33 cellular contexts compared by ENCODE assay signal in genomic region chr4:177478496-177478895, GRCh38.
"Had no signal": no experiment of that assay in that cellular context is flagged by ENCODE, and none has a peak within 500 bp of the region (broad histone marks: within the 10 kb centered on the region; RNA-seq: fewer than 3 reads in every experiment).

No MANE protein-coding gene starts in this region.

- H3K27me3 Mint-ChIP-seq: activated CD4-positive, alpha-beta memory T cell treated with anti-CD3 and anti-CD28 coated beads, Interleukin-2, amount 10 ng/mL, durations not matched to agents 7 days and 5 days; activated CD4-positive, alpha-beta T cell treated with anti-CD3 and anti-CD28 coated beads for 36 hours; activated CD4-positive, alpha-beta T cell treated with anti-CD3 and anti-CD28 coated beads, Interleukin-2, amount 10 ng/mL, durations not matched to agents 7 days and 5 days; activated naive CD8-positive, alpha-beta T cell treated with anti-CD3 and anti-CD28 coated beads for 36 hours; activated T-helper 17 cell treated with anti-CD3 and anti-CD28 coated beads, Interleukin-2, amount 50 U/mL, for 72 hours; brain had no signal

- H3K27ac ChIP-seq: KMS-11, Peyer's patch, SJSA1 had no signal

- H3K4me3 ChIP-seq: Peyer's patch, SJSA1 had no signal

- H3K4me2 ChIP-seq: KMS-11 had no signal

- H3K4me1 ChIP-seq: Peyer's patch had no signal

- H3K36me3 Mint-ChIP-seq: activated naive CD8-positive, alpha-beta T cell treated with anti-CD3 and anti-CD28 coated beads for 36 hours; brain; WTC11 had no signal

- ATAC-seq: activated CD4-positive, alpha-beta T cell treated with anti-CD3 and anti-CD28 coated beads for 36 hours; activated CD4-positive, CD25-positive, alpha-beta regulatory T cell treated with anti-CD3 and anti-CD28 coated beads, Interleukin-2, amount 50 U/mL, for 24 hours; activated T-cell treated with anti-CD3 and anti-CD28 coated beads, Interleukin-2, amount 50 U/mL, for 72 hours; activated T-helper 17 cell treated with anti-CD3 and anti-CD28 coated beads, Interleukin-2, amount 50 U/mL, for 72 hours; PC-3; WTC11 had no signal

- DNase-seq: activated CD4-positive, alpha-beta memory T cell treated with anti-CD3 and anti-CD28 coated beads, Interleukin-2, amount 10 ng/mL, durations not matched to agents 7 days and 5 days; activated CD4-positive, alpha-beta T cell treated with anti-CD3 and anti-CD28 coated beads for 36 hours; activated CD4-positive, alpha-beta T cell treated with anti-CD3 and anti-CD28 coated beads, Interleukin-2, amount 10 ng/mL, durations not matched to agents 7 days and 5 days; activated effector memory CD4-positive, alpha-beta T cell treated with anti-CD3 and anti-CD28 coated beads, Interleukin-2, amount 50 U/mL, for 16 hours; activated naive CD4-positive, alpha-beta T cell; activated naive CD4-positive, alpha-beta T cell treated with anti-CD3 and anti-CD28 coated beads, Interleukin-2, amount 50 U/mL, for 16 hours; activated naive CD8-positive, alpha-beta T cell treated with anti-CD3 and anti-CD28 coated beads for 36 hours; activated T-cell treated with anti-CD3 and anti-CD28 coated beads, Interleukin-2, amount 50 U/mL, for 1 hour; activated T-cell treated with anti-CD3 and anti-CD28 coated beads, Interleukin-2, amount 50 U/mL, for 72 hours; amniotic stem cell; aorta; caudate nucleus; cerebellar nuclear complex; NCI-H1092 treated with DMSO at 0.1 percent for 48 hours; NCI-H1417; NCI-H187 treated with DMSO at 0.1 percent for 48 hours; NCI-H2081; NCI-H226; NCI-H446 treated with DMSO at 0.1 percent for 48 hours; NCI-H524; NCI-H69; NK-92 treated with Interleukin-12 subunit alpha and Interleukin-12 subunit beta, amount 100 ng/mL, for 24 hours; PC-3; Peyer's patch; RPMI8226; SHP77 treated with DMSO at 0.1 percent for 48 hours; T1000 had no signal

- H3K9ac ChIP-seq: KMS-11 had no signal

- H3K9me3 Mint-ChIP-seq: activated CD4-positive, alpha-beta memory T cell treated with anti-CD3 and anti-CD28 coated beads, Interleukin-2, amount 10 ng/mL, durations not matched to agents 7 days and 5 days; activated CD4-positive, alpha-beta T cell treated with anti-CD3 and anti-CD28 coated beads, Interleukin-2, amount 10 ng/mL, durations not matched to agents 7 days and 5 days; activated naive CD8-positive, alpha-beta T cell treated with anti-CD3 and anti-CD28 coated beads for 36 hours; activated T-cell treated with anti-CD3 and anti-CD28 coated beads, Interleukin-2, amount 50 U/mL, for 72 hours; activated T-helper 17 cell treated with anti-CD3 and anti-CD28 coated beads, Interleukin-2, amount 50 U/mL, for 72 hours; brain; WTC11 had no signal

- H3K36me3 ChIP-seq: Peyer's patch, SJSA1 had no signal

- H3K27me3 ChIP-seq: Peyer's patch, SJSA1 had no signal

- H3K4me1 Mint-ChIP-seq: activated T-helper 17 cell treated with anti-CD3 and anti-CD28 coated beads, Interleukin-2, amount 50 U/mL, for 72 hours; brain had no signal

- H3K4me3 Mint-ChIP-seq: activated CD4-positive, alpha-beta memory T cell treated with anti-CD3 and anti-CD28 coated beads, Interleukin-2, amount 10 ng/mL, durations not matched to agents 7 days and 5 days; activated CD4-positive, alpha-beta T cell treated with anti-CD3 and anti-CD28 coated beads for 36 hours; activated CD4-positive, alpha-beta T cell treated with anti-CD3 and anti-CD28 coated beads, Interleukin-2, amount 10 ng/mL, durations not matched to agents 7 days and 5 days; activated naive CD8-positive, alpha-beta T cell treated with anti-CD3 and anti-CD28 coated beads for 36 hours; activated T-cell treated with anti-CD3 and anti-CD28 coated beads, Interleukin-2, amount 50 U/mL, for 72 hours; activated T-helper 17 cell treated with anti-CD3 and anti-CD28 coated beads, Interleukin-2, amount 50 U/mL, for 72 hours; brain; WTC11 had no signal

- H3K9me3 ChIP-seq: Peyer's patch, SJSA1 had no signal

- H3K27ac Mint-ChIP-seq: activated CD4-positive, alpha-beta memory T cell treated with anti-CD3 and anti-CD28 coated beads, Interleukin-2, amount 10 ng/mL, durations not matched to agents 7 days and 5 days; activated CD4-positive, alpha-beta T cell treated with anti-CD3 and anti-CD28 coated beads for 36 hours; activated CD4-positive, alpha-beta T cell treated with anti-CD3 and anti-CD28 coated beads, Interleukin-2, amount 10 ng/mL, durations not matched to agents 7 days and 5 days; activated naive CD8-positive, alpha-beta T cell treated with anti-CD3 and anti-CD28 coated beads for 36 hours; activated T-cell treated with anti-CD3 and anti-CD28 coated beads, Interleukin-2, amount 50 U/mL, for 72 hours; activated T-helper 17 cell treated with anti-CD3 and anti-CD28 coated beads, Interleukin-2, amount 50 U/mL, for 72 hours; brain; WTC11 had no signal
